33 cellular contexts compared by ENCODE assay signal in the genomic region with DNA sequence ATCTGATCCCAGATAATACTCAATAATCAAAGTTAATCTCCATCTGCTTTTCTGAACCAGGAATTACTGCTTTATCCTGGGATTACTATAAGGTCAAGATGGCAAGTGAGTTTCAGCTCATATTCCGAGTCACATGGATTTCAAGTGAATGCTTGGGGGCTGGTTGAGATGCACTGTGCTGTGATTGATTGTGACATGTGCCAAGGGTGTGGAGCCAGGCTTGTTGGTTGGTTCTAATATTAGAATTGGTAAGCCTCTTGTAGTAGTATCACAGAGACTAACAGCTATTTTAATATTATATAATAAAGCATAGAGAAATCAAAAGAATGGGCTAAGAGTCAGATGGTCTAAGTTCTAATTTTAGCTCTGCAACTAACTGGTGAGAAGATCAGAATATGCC.
DNase-seq lines count a peak whose midpoint lies in the region; ATAC-seq and TF ChIP-seq lines count a peak whose summit lies in the region.
"Had no signal": no experiment of that assay in that cellular context is flagged by ENCODE, and none has a peak within 500 bp of the region (broad histone marks: within the 10 kb centered on the region; RNA-seq: fewer than 3 reads in every experiment).

No MANE protein-coding gene starts in this region.

- DNase-seq in activated T-cell treated with anti-CD3 and anti-CD28 coated beads, Interleukin-2, amount 50 U/mL, for 72 hours, result no peak
- no peak for DNase-seq in activated T-cell treated with anti-CD3 and anti-CD28 coated beads, Interleukin-2, amount 50 U/mL, for 48 hours
- DNase-seq in LHCN-M2 (ENCODE audit: low read depth) (peak; percentile 87), psoas muscle (peak in 1 of 2 donors; percentile 56), MV-4-11 (lab: John Stamatoyannopoulos, UW) (no peak), coronary artery (ENCODE audit: low spot score) (no peak)
- no peak for DNase-seq in effector memory CD4-positive, alpha-beta T cell
- DNase-seq: activated CD4-positive, alpha-beta T cell treated with anti-CD3 and anti-CD28 coated beads, Interleukin-2, amount 10 ng/mL, durations not matched to agents 24 days and 14 days; activated naive CD4-positive, alpha-beta T cell treated with anti-CD3 and anti-CD28 coated beads for 36 hours; amygdala; brain microvascular endothelial cell; GOT3; hypothalamus; left cardiac atrium; mammary epithelial cell; MM.1S; mucosa of descending colon; NCI-H1417; NCI-H2029; NCI-H526; right lobe of liver; SIG-M5; stimulated activated CD4-positive, alpha-beta T cell treated with anti-CD3 and anti-CD28 coated beads, Interleukin-4, amount 100 ng/mL, for 24 hours; SW 1271; T1000 had no signal

- WGBS in psoas muscle, 3 donors, result 24 to 45% (median 35%) methylated on average over 1 of the region's 1 CpG

- H3K27me3 ChIP-seq in effector memory CD4-positive, alpha-beta T cell (replicated peaks; ENCODE audit: control insufficient read depth, insufficient read depth, low read length, poor library complexity, severe bottlenecking), result no peaks in the 10 kb centered on the region
- no peaks in the 10 kb centered on the region for H3K27me3 ChIP-seq in psoas muscle (ENCODE audit: insufficient read depth in 3 of 3, low read length in 2 of 3)
- H3K27me3 ChIP-seq: brain microvascular endothelial cell, gastroesophageal sphincter, neural progenitor cell, right lobe of liver, tibial nerve had no signal

- peak overlapping the region; percentile 52 for H3K27ac ChIP-seq in effector memory CD4-positive, alpha-beta T cell (ENCODE audit: insufficient read depth, low read length, poor library complexity, severe bottlenecking)
- H3K27ac ChIP-seq in psoas muscle (peak overlapping the region; percentile 77), coronary artery (no peak overlapping the region)
- H3K27ac ChIP-seq: brain microvascular endothelial cell, gastroesophageal sphincter, neural progenitor cell, parathyroid adenoma, right lobe of liver, tibial nerve had no signal

- intact Hi-C loops in psoas muscle (cut with DNase I), result no loop called here

- peaks cover 96% of the 10 kb centered on the region for H3K4me1 Mint-ChIP-seq in activated T-cell treated with anti-CD3 and anti-CD28 coated beads, Interleukin-2, amount 50 U/mL, for 72 hours (ENCODE audit: low read depth)
- H3K4me1 Mint-ChIP-seq: CD14-positive monocyte, neural progenitor cell had no signal

- H3K36me3 ChIP-seq in effector memory CD4-positive, alpha-beta T cell (ENCODE audit: control insufficient read depth, insufficient read depth, low read length), result peaks cover 5% of the 10 kb centered on the region
- H3K36me3 ChIP-seq in psoas muscle (ENCODE audit: insufficient read depth in 1 of 2, low read depth in 1 of 2), result no peaks in the 10 kb centered on the region
- H3K36me3 ChIP-seq: brain microvascular endothelial cell, gastroesophageal sphincter, neural progenitor cell, right lobe of liver, tibial nerve had no signal

- no peak overlapping the region for H3K4me3 ChIP-seq in effector memory CD4-positive, alpha-beta T cell (ENCODE audit: insufficient read depth, low read depth, low read length, poor library complexity, severe bottlenecking)
- no peak overlapping the region for H3K4me3 ChIP-seq in psoas muscle
- H3K4me3 ChIP-seq in coronary artery, result no peak overlapping the region
- H3K4me3 ChIP-seq: gastroesophageal sphincter, K562, mucosa of descending colon, neural progenitor cell, right lobe of liver, tibial nerve had no signal

- H3K9me3 ChIP-seq in effector memory CD4-positive, alpha-beta T cell (ENCODE audit: control insufficient read depth, low read length), result no peaks in the 10 kb centered on the region
- H3K9me3 ChIP-seq in psoas muscle, result no peaks in the 10 kb centered on the region
- H3K9me3 ChIP-seq: gastroesophageal sphincter, mucosa of descending colon, right lobe of liver, tibial nerve had no signal

- H3K9me3 Mint-ChIP-seq in activated T-cell treated with anti-CD3 and anti-CD28 coated beads, Interleukin-2, amount 50 U/mL, for 72 hours, result peaks cover 0 to 2% of the 10 kb centered on the region in 2 donors
- H3K9me3 Mint-ChIP-seq: neural progenitor cell had no signal

- no peak for TF ChIP-seq CTCF in psoas muscle (IDR thresholded peaks at IDR 0.05)
- TF ChIP-seq CTCF in coronary artery (IDR thresholded peaks at IDR 0.05), result no peak

- H3K27me3 Mint-ChIP-seq in activated T-cell treated with anti-CD3 and anti-CD28 coated beads, Interleukin-2, amount 50 U/mL, for 72 hours (ENCODE audit: low read depth), result no peaks in the 10 kb centered on the region
- H3K27me3 Mint-ChIP-seq: activated CD4-positive, alpha-beta T cell treated with anti-CD3 and anti-CD28 coated beads, Interleukin-2, amount 10 ng/mL, durations not matched to agents 24 days and 14 days had no signal

- no peak for ATAC-seq in activated T-cell treated with anti-CD3 and anti-CD28 coated beads, Interleukin-2, amount 50 U/mL, for 72 hours (replicated peaks in 1 of 2)
- ATAC-seq in psoas muscle, result peak; percentile 88 to 91 (median 88)
- no peak for ATAC-seq in HG03457 (IDR thresholded peaks at IDR 0.05; ENCODE audit: unreplicated experiment)
- ATAC-seq: gastroesophageal sphincter, K562, mucosa of descending colon, right lobe of liver had no signal

- peaks cover 70% of the 10 kb centered on the region for H3K4me1 ChIP-seq in effector memory CD4-positive, alpha-beta T cell (ENCODE audit: control insufficient read depth, insufficient read depth, low read length, poor library complexity, severe bottlenecking)
- H3K4me1 ChIP-seq in psoas muscle, result peaks cover 92% of the 10 kb centered on the region
- H3K4me1 ChIP-seq: neural progenitor cell, parathyroid adenoma had no signal

- H3K27ac Mint-ChIP-seq in activated T-cell treated with anti-CD3 and anti-CD28 coated beads, Interleukin-2, amount 50 U/mL, for 72 hours, result peak overlapping the region; percentile 95
- H3K27ac Mint-ChIP-seq: activated naive CD4-positive, alpha-beta T cell treated with anti-CD3 and anti-CD28 coated beads for 36 hours; CD14-positive monocyte; neural progenitor cell had no signal

- peaks cover 8 to 11% of the 10 kb centered on the region in 2 donors for H3K36me3 Mint-ChIP-seq in activated T-cell treated with anti-CD3 and anti-CD28 coated beads, Interleukin-2, amount 50 U/mL, for 72 hours (ENCODE audit: insufficient read depth in 2 of 2)
- H3K36me3 Mint-ChIP-seq: CD14-positive monocyte, neural progenitor cell had no signal

- H3K4me3 Mint-ChIP-seq in activated T-cell treated with anti-CD3 and anti-CD28 coated beads, Interleukin-2, amount 50 U/mL, for 72 hours, result peak overlapping the region in 1 of 2 donors; percentile 72
- H3K4me3 Mint-ChIP-seq: activated CD4-positive, alpha-beta T cell treated with anti-CD3 and anti-CD28 coated beads, Interleukin-2, amount 10 ng/mL, durations not matched to agents 24 days and 14 days; activated naive CD4-positive, alpha-beta T cell treated with anti-CD3 and anti-CD28 coated beads for 36 hours; activated T-helper 1 cell treated with anti-CD3 and anti-CD28 coated beads, Interleukin-12 subunit alpha, Interleukin-12 subunit beta, Interleukin-2, Interleukin-4 antibody, amounts not matched to agents 30 ng/mL and 10 ng/mL and 1 ng/mL, durations not matched to agents 14 hours and 24 hours and 36 hours; CD14-positive monocyte; neural progenitor cell had no signal

Comparison
In these comparisons a context has a peak if more than half of its experiments do, and no peak if none do; other contexts are left out.
1. ATAC-seq: peak in psoas muscle (4 of 4); none in activated T-cell treated with anti-CD3 and anti-CD28 coated beads, Interleukin-2, amount 50 U/mL, for 72 hours (0 of 2) and HG03457 (single experiment).
2. H3K27ac ChIP-seq: peak in effector memory CD4-positive, alpha-beta T cell (single experiment) and psoas muscle (single experiment); none in coronary artery (0 of 2).